Comparison of ENCODE assay signal across 8 cellular contexts in genomic region chr15:60660290-60661051, GRCh38.
DNase-seq lines count a peak whose midpoint lies in the region; ATAC-seq and TF ChIP-seq lines count a peak whose summit lies in the region.

No MANE protein-coding gene starts in this region.

- POLR2A ChIA-PET in activated B cell treated with CpG ODN at 0.5 μM for 24 hours (lab: Charles Lee) (interaction anchor here (0.7 kb wide), 1 partner anchor 12 kb away, joined by 4 read pairs; no protein-coding TSS in a partner anchor), PC-3 (lab: Charles Lee; ENCODE audit: unreplicated experiment) (no interaction called here)

- no TSS peak for BruUV-seq in PC-3 (replicated peaks; lab: Mats Ljungman, UMichigan)

- H3K4me1 Mint-ChIP-seq in activated CD4-positive, alpha-beta T cell treated with anti-CD3 and anti-CD28 coated beads, Interleukin-2, amount 10 ng/mL, durations not matched to agents 24 days and 14 days = peaks cover 16% of the 10 kb centered on the region
- no peaks in the 10 kb centered on the region for H3K4me1 Mint-ChIP-seq in activated B cell treated with CpG ODN at 0.5 μM for 24 hours

- no peaks in the 10 kb centered on the region for H3K36me3 Mint-ChIP-seq in activated CD4-positive, alpha-beta T cell treated with anti-CD3 and anti-CD28 coated beads, Interleukin-2, amount 10 ng/mL, durations not matched to agents 24 days and 14 days (ENCODE audit: low read depth)
- H3K36me3 Mint-ChIP-seq in activated B cell treated with CpG ODN at 0.5 μM for 24 hours (ENCODE audit: low read depth) = no peaks in the 10 kb centered on the region

- no peaks in the 10 kb centered on the region for H3K9me2 ChIP-seq in PC-3 (replicated peaks; ENCODE audit: low read length)

- ATAC-seq in HG02852 (IDR thresholded peaks at IDR 0.05; ENCODE audit: unreplicated experiment) = peak; percentile 67
- peak; percentile 18 for ATAC-seq in activated B cell treated with CpG ODN at 0.5 μM for 24 hours (ENCODE audit: low read depth)
- peak; percentile 69 for ATAC-seq in left lobe of liver
- ATAC-seq in GM21825 (IDR thresholded peaks at IDR 0.05; ENCODE audit: unreplicated experiment) = no peak
- no peak for ATAC-seq in PC-3

- H3F3A ChIP-seq in PC-3 (ENCODE audit: low read length, unreplicated experiment) = no peaks in the 10 kb centered on the region

- no peak overlapping the region for H2AFZ ChIP-seq in PC-3 (ENCODE audit: low read length)

- peaks cover 3% of the 10 kb centered on the region for H3K27me3 Mint-ChIP-seq in activated CD4-positive, alpha-beta T cell treated with anti-CD3 and anti-CD28 coated beads, Interleukin-2, amount 10 ng/mL, durations not matched to agents 24 days and 14 days
- peaks cover 3% of the 10 kb centered on the region for H3K27me3 Mint-ChIP-seq in activated B cell treated with CpG ODN at 0.5 μM for 24 hours

- H3K9me3 ChIP-seq in PC-3 (ENCODE audit: low read length) = no peaks in the 10 kb centered on the region

- no peaks in the 10 kb centered on the region for H4K20me1 ChIP-seq in PC-3 (ENCODE audit: low read length)

- CTCF ChIA-PET in activated B cell treated with CpG ODN at 0.5 μM for 24 hours (lab: Charles Lee) = no interaction called here
- CTCF ChIA-PET in PC-3 (lab: Charles Lee) = no interaction called here

- no peak overlapping the region for H3K27ac ChIP-seq in PC-3 (ENCODE audit: low read length)

- intact Hi-C loops in activated CD4-positive, alpha-beta T cell treated with anti-CD3 and anti-CD28 coated beads, Interleukin-2, amount 10 ng/mL, durations not matched to agents 24 days and 14 days (cut with micrococcal nuclease) = no loop called here
- intact Hi-C loops in activated B cell treated with CpG ODN at 0.5 μM for 24 hours (cut with micrococcal nuclease) (no loop called here), PC-3 (cut with micrococcal nuclease) (no loop called here)

- H3K9me3 Mint-ChIP-seq in activated CD4-positive, alpha-beta T cell treated with anti-CD3 and anti-CD28 coated beads, Interleukin-2, amount 10 ng/mL, durations not matched to agents 24 days and 14 days = no peaks in the 10 kb centered on the region
- H3K9me3 Mint-ChIP-seq in activated B cell treated with CpG ODN at 0.5 μM for 24 hours = no peaks in the 10 kb centered on the region

- H3K4me1 ChIP-seq in PC-3 (ENCODE audit: insufficient read depth, low read length) = no peaks in the 10 kb centered on the region

- no peak overlapping the region for H3K27ac Mint-ChIP-seq in activated CD4-positive, alpha-beta T cell treated with anti-CD3 and anti-CD28 coated beads, Interleukin-2, amount 10 ng/mL, durations not matched to agents 24 days and 14 days
- no peak overlapping the region for H3K27ac Mint-ChIP-seq in activated B cell treated with CpG ODN at 0.5 μM for 24 hours

- H3K79me2 ChIP-seq in PC-3 (ENCODE audit: low read length) = no peaks in the 10 kb centered on the region

- no peak overlapping the region for H3K9ac ChIP-seq in PC-3 (ENCODE audit: low read length)

- H3K27me3 ChIP-seq in PC-3 (ENCODE audit: low read length) = peaks cover 59% of the 10 kb centered on the region

- H3K4me2 ChIP-seq in PC-3 (ENCODE audit: low read length) = no peak overlapping the region

- DNase-seq in activated CD4-positive, alpha-beta T cell treated with anti-CD3 and anti-CD28 coated beads, Interleukin-2, amount 10 ng/mL, durations not matched to agents 24 days and 14 days = peak; percentile 64
- no peak for DNase-seq in activated CD4-positive, alpha-beta T cell treated with anti-CD3 and anti-CD28 coated beads, Interleukin-2, amount 50 U/mL, for 1 hour
- DNase-seq in activated B cell treated with CpG ODN at 0.5 μM for 24 hours (no peak), left lobe of liver (ENCODE audit: low spot score) (no peak), PC-3 (no peak), hippocampal formation (lab: John Stamatoyannopoulos, UW) (no peak)

- no peak overlapping the region for H3K4me3 ChIP-seq in PC-3 (ENCODE audit: low read length)

- no peak overlapping the region for H3K4me3 Mint-ChIP-seq in activated CD4-positive, alpha-beta T cell treated with anti-CD3 and anti-CD28 coated beads, Interleukin-2, amount 10 ng/mL, durations not matched to agents 24 days and 14 days
- H3K4me3 Mint-ChIP-seq in activated B cell treated with CpG ODN at 0.5 μM for 24 hours = no peak overlapping the region

- H3K36me3 ChIP-seq in PC-3 (ENCODE audit: low read depth, low read length) = no peaks in the 10 kb centered on the region

- TF ChIP-seq CTCF in activated B cell treated with CpG ODN at 0.5 μM for 24 hours (IDR thresholded peaks at IDR 0.05) (no peak), PC-3 (conservative IDR thresholded peaks at IDR 0.05; ENCODE audit: low read depth, low read length) (no peak)

Comparison
In these comparisons a context has a peak if more than half of its experiments do, and no peak if none do; other contexts are left out.
1. ATAC-seq: peak in HG02852 (single experiment), activated B cell treated with CpG ODN at 0.5 μM for 24 hours (single experiment) and left lobe of liver (single experiment); none in GM21825 (single experiment) and PC-3 (single experiment).